In the genomic region with DNA sequence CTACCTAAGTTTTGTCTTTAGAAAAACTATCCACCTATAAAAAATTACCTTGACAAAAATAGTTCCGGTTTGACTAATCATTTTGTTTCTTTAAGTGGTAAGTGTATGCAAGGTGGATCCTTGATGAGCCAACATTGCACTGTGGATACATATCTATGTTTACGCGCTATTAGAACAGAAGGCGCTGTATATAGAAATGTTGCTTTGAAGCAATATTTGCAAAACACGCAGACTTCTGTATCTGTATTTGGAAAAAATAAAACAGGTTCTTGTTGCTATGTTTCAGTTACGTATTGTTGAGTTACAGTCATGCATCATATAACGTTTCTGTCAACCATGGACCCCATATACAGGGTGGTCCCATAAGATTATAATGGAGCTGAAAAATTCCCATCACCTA, we compare ENCODE assay signal across 34 cellular contexts.
"Had no signal": no experiment of that assay in that cellular context is flagged by ENCODE, and none has a peak within 500 bp of the region (broad histone marks: within the 10 kb centered on the region; RNA-seq: fewer than 3 reads in every experiment).

No MANE protein-coding gene starts in this region.

- H3K27me3 ChIP-seq: MG63 had no signal

- H3K4me3 ChIP-seq: MG63 had no signal

- DNase-seq: Karpas-422, Kasumi-1, MG63, MM.1S, MV-4-11, NCI-H1048, NCI-H1092, NCI-H1092 treated with DMSO at 0.1 percent for 48 hours, NCI-H1105, NCI-H1105 treated with DMSO at 0.1 percent for 48 hours, NCI-H1417, NCI-H1417 treated with DMSO at 0.1 percent for 48 hours, NCI-H1436, NCI-H1436 treated with DMSO at 0.1 percent for 48 hours, NCI-H146, NCI-H1694, NCI-H1694 treated with DMSO at 0.1 percent for 48 hours, NCI-H187, NCI-H187 treated with DMSO at 0.1 percent for 48 hours, NCI-H1930, NCI-H2029, NCI-H2029 treated with DMSO at 0.1 percent for 48 hours, NCI-H2081, NCI-H2081 treated with DMSO at 0.1 percent for 48 hours, NCI-H2107, NCI-H2171, NCI-H2171 treated with DMSO at 0.1 percent for 48 hours, NCI-H2227 treated with DMSO at 0.1 percent for 48 hours, NCI-H226, NCI-H345, NCI-H446, NCI-H446 treated with DMSO at 0.1 percent for 48 hours, NCI-H510A, NCI-H510A treated with DMSO at 0.1 percent for 48 hours had no signal

- H3K9me3 ChIP-seq: MG63 had no signal
